Comparison of ENCODE assay signal across 1 cellular context in genomic region chr17:65122836-65123756, GRCh38.
TF ChIP-seq lines count a peak whose summit lies in the region.

No MANE protein-coding gene starts in this region.

TF ChIP-seq in HEK293, 187 proteins besides CTCF, POLR2A, EP300 and RAD21 (continued from another document and continues in another):
- TF ChIP-seq, protein P1, sequence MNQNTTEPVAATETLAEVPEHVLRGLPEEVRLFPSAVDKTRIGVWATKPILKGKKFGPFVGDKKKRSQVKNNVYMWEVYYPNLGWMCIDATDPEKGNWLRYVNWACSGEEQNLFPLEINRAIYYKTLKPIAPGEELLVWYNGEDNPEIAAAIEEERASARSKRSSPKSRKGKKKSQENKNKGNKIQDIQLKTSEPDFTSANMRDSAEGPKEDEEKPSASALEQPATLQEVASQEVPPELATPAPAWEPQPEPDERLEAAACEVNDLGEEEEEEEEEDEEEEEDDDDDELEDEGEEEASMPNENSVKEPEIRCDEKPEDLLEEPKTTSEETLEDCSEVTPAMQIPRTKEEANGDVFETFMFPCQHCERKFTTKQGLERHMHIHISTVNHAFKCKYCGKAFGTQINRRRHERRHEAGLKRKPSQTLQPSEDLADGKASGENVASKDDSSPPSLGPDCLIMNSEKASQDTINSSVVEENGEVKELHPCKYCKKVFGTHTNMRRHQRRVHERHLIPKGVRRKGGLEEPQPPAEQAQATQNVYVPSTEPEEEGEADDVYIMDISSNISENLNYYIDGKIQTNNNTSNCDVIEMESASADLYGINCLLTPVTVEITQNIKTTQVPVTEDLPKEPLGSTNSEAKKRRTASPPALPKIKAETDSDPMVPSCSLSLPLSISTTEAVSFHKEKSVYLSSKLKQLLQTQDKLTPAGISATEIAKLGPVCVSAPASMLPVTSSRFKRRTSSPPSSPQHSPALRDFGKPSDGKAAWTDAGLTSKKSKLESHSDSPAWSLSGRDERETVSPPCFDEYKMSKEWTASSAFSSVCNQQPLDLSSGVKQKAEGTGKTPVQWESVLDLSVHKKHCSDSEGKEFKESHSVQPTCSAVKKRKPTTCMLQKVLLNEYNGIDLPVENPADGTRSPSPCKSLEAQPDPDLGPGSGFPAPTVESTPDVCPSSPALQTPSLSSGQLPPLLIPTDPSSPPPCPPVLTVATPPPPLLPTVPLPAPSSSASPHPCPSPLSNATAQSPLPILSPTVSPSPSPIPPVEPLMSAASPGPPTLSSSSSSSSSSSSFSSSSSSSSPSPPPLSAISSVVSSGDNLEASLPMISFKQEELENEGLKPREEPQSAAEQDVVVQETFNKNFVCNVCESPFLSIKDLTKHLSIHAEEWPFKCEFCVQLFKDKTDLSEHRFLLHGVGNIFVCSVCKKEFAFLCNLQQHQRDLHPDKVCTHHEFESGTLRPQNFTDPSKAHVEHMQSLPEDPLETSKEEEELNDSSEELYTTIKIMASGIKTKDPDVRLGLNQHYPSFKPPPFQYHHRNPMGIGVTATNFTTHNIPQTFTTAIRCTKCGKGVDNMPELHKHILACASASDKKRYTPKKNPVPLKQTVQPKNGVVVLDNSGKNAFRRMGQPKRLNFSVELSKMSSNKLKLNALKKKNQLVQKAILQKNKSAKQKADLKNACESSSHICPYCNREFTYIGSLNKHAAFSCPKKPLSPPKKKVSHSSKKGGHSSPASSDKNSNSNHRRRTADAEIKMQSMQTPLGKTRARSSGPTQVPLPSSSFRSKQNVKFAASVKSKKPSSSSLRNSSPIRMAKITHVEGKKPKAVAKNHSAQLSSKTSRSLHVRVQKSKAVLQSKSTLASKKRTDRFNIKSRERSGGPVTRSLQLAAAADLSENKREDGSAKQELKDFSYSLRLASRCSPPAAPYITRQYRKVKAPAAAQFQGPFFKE (tag by site-specific recombination; IDR thresholded peaks at IDR 0.05; ENCODE audit: borderline replicate concordance), result no peak
- TF ChIP-seq ZNF501 (tag by site-specific recombination; IDR thresholded peaks at IDR 0.05) (0 out of 2 replicates have a peak, but pooled peaks have one; percentile 46), ZNF155 (tag by site-specific recombination; IDR thresholded peaks at IDR 0.05) (no peak), MEIS1 (CRISPR knock-in tag; IDR thresholded peaks at IDR 0.05; ENCODE audit: borderline replicate concordance) (no peak), ZNF549 (tag by site-specific recombination; IDR thresholded peaks at IDR 0.05) (no peak), YY2 (tag by site-specific recombination; IDR thresholded peaks at IDR 0.05) (peak; percentile 53; the same call in 1 of the 2 replicates), ZNF585B (tag by site-specific recombination; IDR thresholded peaks at IDR 0.05) (no peak), FEZF1 (tag by site-specific recombination; IDR thresholded peaks at IDR 0.05) (no peak), ZBTB8A (tag by site-specific recombination; IDR thresholded peaks at IDR 0.05) (peak; percentile 72), ZBTB17 (tag by site-specific recombination; IDR thresholded peaks at IDR 0.05) (peak; percentile 54), GLIS1 (tag by site-specific recombination; IDR thresholded peaks at IDR 0.05) (0 out of 2 replicates have a peak, but pooled peaks have one; percentile 16), ZNF660 (tag by site-specific recombination; IDR thresholded peaks at IDR 0.05) (peak; percentile 36; the same call in 1 of the 2 replicates), HIC1 (tag by site-specific recombination; IDR thresholded peaks at IDR 0.05) (no peak), ZNF221 (tag by site-specific recombination; IDR thresholded peaks at IDR 0.05; ENCODE audit: borderline replicate concordance) (no peak), ZNF18 (tag by site-specific recombination; IDR thresholded peaks at IDR 0.05) (no peak), KLF16 (tag by site-specific recombination; IDR thresholded peaks at IDR 0.05) (no peak), ZBTB48 (tag by site-specific recombination; IDR thresholded peaks at IDR 0.05) (peak; percentile 68), SCRT2 (tag by site-specific recombination; IDR thresholded peaks at IDR 0.05) (peak; percentile 94), ZFP69B (tag by site-specific recombination; IDR thresholded peaks at IDR 0.05) (no peak), RBAK (tag by site-specific recombination; IDR thresholded peaks at IDR 0.05) (no peak), SP7 (tag by site-specific recombination; IDR thresholded peaks at IDR 0.05) (peak; percentile 28; the same call in 1 of the 2 replicates), ZSCAN30 (tag by site-specific recombination; IDR thresholded peaks at IDR 0.05) (peak; percentile 77), ZNF174 (tag by site-specific recombination; IDR thresholded peaks at IDR 0.05) (no peak), ZNF341 (tag by site-specific recombination; IDR thresholded peaks at IDR 0.05; ENCODE audit: low read depth) (no peak), SCRT1 (tag by site-specific recombination; IDR thresholded peaks at IDR 0.05; ENCODE audit: borderline replicate concordance) (no peak), OVOL3 (tag by site-specific recombination; IDR thresholded peaks at IDR 0.05) (no peak), ZNF664 (tag by site-specific recombination; IDR thresholded peaks at IDR 0.05) (no peak)
- TF ChIP-seq, protein P2, sequence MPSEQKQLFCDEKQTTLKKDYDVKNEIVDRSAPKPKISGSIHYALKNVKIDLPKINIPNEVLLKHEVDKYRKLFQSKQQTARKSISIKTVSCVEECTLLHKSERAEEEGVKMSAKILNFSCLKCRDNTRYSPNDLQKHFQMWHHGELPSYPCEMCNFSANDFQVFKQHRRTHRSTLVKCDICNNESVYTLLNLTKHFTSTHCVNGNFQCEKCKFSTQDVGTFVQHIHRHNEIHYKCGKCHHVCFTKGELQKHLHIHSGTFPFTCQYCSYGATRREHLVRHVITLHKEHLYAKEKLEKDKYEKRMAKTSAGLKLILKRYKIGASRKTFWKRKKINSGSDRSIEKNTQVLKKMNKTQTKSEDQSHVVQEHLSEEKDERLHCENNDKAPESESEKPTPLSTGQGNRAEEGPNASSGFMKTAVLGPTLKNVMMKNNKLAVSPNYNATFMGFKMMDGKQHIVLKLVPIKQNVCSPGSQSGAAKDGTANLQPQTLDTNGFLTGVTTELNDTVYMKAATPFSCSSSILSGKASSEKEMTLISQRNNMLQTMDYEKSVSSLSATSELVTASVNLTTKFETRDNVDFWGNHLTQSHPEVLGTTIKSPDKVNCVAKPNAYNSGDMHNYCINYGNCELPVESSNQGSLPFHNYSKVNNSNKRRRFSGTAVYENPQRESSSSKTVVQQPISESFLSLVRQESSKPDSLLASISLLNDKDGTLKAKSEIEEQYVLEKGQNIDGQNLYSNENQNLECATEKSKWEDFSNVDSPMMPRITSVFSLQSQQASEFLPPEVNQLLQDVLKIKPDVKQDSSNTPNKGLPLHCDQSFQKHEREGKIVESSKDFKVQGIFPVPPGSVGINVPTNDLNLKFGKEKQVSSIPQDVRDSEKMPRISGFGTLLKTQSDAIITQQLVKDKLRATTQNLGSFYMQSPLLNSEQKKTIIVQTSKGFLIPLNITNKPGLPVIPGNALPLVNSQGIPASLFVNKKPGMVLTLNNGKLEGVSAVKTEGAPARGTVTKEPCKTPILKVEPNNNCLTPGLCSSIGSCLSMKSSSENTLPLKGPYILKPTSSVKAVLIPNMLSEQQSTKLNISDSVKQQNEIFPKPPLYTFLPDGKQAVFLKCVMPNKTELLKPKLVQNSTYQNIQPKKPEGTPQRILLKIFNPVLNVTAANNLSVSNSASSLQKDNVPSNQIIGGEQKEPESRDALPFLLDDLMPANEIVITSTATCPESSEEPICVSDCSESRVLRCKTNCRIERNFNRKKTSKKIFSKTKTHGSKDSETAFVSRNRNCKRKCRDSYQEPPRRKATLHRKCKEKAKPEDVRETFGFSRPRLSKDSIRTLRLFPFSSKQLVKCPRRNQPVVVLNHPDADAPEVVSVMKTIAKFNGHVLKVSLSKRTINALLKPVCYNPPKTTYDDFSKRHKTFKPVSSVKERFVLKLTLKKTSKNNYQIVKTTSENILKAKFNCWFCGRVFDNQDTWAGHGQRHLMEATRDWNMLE (tag by site-specific recombination; conservative IDR thresholded peaks at IDR 0.05; ENCODE audit: low read depth), result peak; percentile 62
- TF ChIP-seq, protein P3, sequence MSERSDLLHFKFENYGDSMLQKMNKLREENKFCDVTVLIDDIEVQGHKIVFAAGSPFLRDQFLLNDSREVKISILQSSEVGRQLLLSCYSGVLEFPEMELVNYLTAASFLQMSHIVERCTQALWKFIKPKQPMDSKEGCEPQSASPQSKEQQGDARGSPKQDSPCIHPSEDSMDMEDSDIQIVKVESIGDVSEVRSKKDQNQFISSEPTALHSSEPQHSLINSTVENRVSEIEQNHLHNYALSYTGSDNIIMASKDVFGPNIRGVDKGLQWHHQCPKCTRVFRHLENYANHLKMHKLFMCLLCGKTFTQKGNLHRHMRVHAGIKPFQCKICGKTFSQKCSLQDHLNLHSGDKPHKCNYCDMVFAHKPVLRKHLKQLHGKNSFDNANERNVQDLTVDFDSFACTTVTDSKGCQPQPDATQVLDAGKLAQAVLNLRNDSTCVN (tag by site-specific recombination; optimal IDR thresholded peaks at IDR 0.05), result peak; percentile 19
- TF ChIP-seq, protein P4, sequence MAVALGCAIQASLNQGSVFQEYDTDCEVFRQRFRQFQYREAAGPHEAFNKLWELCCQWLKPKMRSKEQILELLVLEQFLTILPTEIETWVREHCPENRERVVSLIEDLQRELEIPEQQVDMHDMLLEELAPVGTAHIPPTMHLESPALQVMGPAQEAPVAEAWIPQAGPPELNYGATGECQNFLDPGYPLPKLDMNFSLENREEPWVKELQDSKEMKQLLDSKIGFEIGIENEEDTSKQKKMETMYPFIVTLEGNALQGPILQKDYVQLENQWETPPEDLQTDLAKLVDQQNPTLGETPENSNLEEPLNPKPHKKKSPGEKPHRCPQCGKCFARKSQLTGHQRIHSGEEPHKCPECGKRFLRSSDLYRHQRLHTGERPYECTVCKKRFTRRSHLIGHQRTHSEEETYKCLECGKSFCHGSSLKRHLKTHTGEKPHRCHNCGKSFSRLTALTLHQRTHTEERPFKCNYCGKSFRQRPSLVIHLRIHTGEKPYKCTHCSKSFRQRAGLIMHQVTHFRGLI (tag by site-specific recombination; IDR thresholded peaks at IDR 0.05), result no peak
- TF ChIP-seq, protein P5, sequence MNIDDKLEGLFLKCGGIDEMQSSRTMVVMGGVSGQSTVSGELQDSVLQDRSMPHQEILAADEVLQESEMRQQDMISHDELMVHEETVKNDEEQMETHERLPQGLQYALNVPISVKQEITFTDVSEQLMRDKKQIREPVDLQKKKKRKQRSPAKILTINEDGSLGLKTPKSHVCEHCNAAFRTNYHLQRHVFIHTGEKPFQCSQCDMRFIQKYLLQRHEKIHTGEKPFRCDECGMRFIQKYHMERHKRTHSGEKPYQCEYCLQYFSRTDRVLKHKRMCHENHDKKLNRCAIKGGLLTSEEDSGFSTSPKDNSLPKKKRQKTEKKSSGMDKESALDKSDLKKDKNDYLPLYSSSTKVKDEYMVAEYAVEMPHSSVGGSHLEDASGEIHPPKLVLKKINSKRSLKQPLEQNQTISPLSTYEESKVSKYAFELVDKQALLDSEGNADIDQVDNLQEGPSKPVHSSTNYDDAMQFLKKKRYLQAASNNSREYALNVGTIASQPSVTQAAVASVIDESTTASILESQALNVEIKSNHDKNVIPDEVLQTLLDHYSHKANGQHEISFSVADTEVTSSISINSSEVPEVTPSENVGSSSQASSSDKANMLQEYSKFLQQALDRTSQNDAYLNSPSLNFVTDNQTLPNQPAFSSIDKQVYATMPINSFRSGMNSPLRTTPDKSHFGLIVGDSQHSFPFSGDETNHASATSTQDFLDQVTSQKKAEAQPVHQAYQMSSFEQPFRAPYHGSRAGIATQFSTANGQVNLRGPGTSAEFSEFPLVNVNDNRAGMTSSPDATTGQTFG (tag by site-specific recombination; IDR thresholded peaks at IDR 0.05; ENCODE audit: borderline replicate concordance), result no peak
- TF ChIP-seq, protein P6, sequence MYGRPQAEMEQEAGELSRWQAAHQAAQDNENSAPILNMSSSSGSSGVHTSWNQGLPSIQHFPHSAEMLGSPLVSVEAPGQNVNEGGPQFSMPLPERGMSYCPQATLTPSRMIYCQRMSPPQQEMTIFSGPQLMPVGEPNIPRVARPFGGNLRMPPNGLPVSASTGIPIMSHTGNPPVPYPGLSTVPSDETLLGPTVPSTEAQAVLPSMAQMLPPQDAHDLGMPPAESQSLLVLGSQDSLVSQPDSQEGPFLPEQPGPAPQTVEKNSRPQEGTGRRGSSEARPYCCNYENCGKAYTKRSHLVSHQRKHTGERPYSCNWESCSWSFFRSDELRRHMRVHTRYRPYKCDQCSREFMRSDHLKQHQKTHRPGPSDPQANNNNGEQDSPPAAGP (tag by site-specific recombination; IDR thresholded peaks at IDR 0.05), result 0 out of 2 replicates have a peak, but pooled peaks have one; percentile 14
